In genomic region chr5:89308606-89309040, GRCh38 we compare ENCODE assay signal across 12 cellular contexts.
A peak's percentile ranks its signal among the peaks of the same experiment; 100 is the strongest.
DNase-seq lines count a peak whose midpoint lies in the region; ATAC-seq and TF ChIP-seq lines count a peak whose summit lies in the region.
"Had no signal": no experiment of that assay in that cellular context is flagged by ENCODE, and none has a peak within 500 bp of the region (broad histone marks: within the 10 kb centered on the region; RNA-seq: fewer than 3 reads in every experiment).

No MANE protein-coding gene starts in this region.

- no peak overlapping the region for H3K4me3 Mint-ChIP-seq in CD8-positive, alpha-beta memory T cell
- H3K4me3 Mint-ChIP-seq: activated CD8-positive, alpha-beta T cell treated with anti-CD3 and anti-CD28 coated beads for 36 hours; endodermal cell had no signal

- peaks cover 0 to 5% (median 0%) of the 10 kb centered on the region in 5 donors for H3K9me3 Mint-ChIP-seq in CD8-positive, alpha-beta memory T cell
- H3K9me3 Mint-ChIP-seq: endodermal cell had no signal

- H3K36me3 Mint-ChIP-seq in CD8-positive, alpha-beta memory T cell, result peaks cover 0 to 1% (median 0%) of the 10 kb centered on the region in 3 donors

- H3K9me3 ChIP-seq in OCI-LY3 (ENCODE audit: insufficient read depth, low read length) (no peaks in the 10 kb centered on the region), left lung (no peaks in the 10 kb centered on the region)
- no peaks in the 10 kb centered on the region for H3K9me3 ChIP-seq in CD8-positive, alpha-beta memory T cell (ENCODE audit: low read length)

- CTCF ChIA-PET in CD8-positive, alpha-beta memory T cell (lab: Charles Lee), result no interaction called here

- no peaks in the 10 kb centered on the region for H4K20me1 ChIP-seq in OCI-LY3 (ENCODE audit: insufficient read depth, low read length)
- H4K20me1 ChIP-seq: BLaER1 treated with 17β-estradiol and CSF1 and Interleukin-3, amounts not matched to agents 10 nM and 100 nM had no signal

- no peak for DNase-seq in AG20443 (ENCODE audit: low spot score)
- DNase-seq in left lung, result no peak
- no peak for DNase-seq in stimulated activated CD4-positive, alpha-beta T cell treated with anti-CD3 and anti-CD28 coated beads, Interleukin-4, amount 100 ng/mL, for 1 hour
- DNase-seq in CD8-positive, alpha-beta memory T cell, result no peak
- DNase-seq: activated CD8-positive, alpha-beta T cell treated with anti-CD3 and anti-CD28 coated beads for 36 hours; endodermal cell; NCI-H526 had no signal

- no peaks in the 10 kb centered on the region for H3K27me3 Mint-ChIP-seq in CD8-positive, alpha-beta memory T cell
- H3K27me3 Mint-ChIP-seq: activated CD8-positive, alpha-beta T cell treated with anti-CD3 and anti-CD28 coated beads for 36 hours had no signal

- intact Hi-C loops in left lung (cut with DNase I), result no loop called here

- H3K27ac ChIP-seq in OCI-LY3 (ENCODE audit: low read length) (no peak overlapping the region), left lung (no peak overlapping the region)
- H3K27ac ChIP-seq in CD8-positive, alpha-beta memory T cell (ENCODE audit: low read depth, low read length), result no peak overlapping the region
- H3K27ac ChIP-seq: BLaER1 treated with 17β-estradiol and CSF1 and Interleukin-3, amounts not matched to agents 10 nM and 100 nM had no signal

- H3K27me3 ChIP-seq in OCI-LY3 (ENCODE audit: low read depth, low read length) (no peaks in the 10 kb centered on the region), left lung (no peaks in the 10 kb centered on the region)
- no peaks in the 10 kb centered on the region for H3K27me3 ChIP-seq in CD8-positive, alpha-beta memory T cell (ENCODE audit: insufficient read depth, low read length, poor library complexity, severe bottlenecking)
- H3K27me3 ChIP-seq: BLaER1 treated with 17β-estradiol and CSF1 and Interleukin-3, amounts not matched to agents 10 nM and 100 nM had no signal

- ATAC-seq in GM18517 (IDR thresholded peaks at IDR 0.05; ENCODE audit: unreplicated experiment) (peak; percentile 83), GM21390 (IDR thresholded peaks at IDR 0.05; ENCODE audit: unreplicated experiment) (peak; percentile 90), HG03025 (IDR thresholded peaks at IDR 0.05; ENCODE audit: low FRiP score, unreplicated experiment) (peak; percentile 87), left lung (no peak)
- ATAC-seq: activated CD8-positive, alpha-beta T cell treated with anti-CD3 and anti-CD28 coated beads for 36 hours had no signal

- TF ChIP-seq CTCF in OCI-LY3 (IDR thresholded peaks at IDR 0.05; ENCODE audit: low read depth, low read length), result no peak
- TF ChIP-seq CTCF in left lung (IDR thresholded peaks at IDR 0.05), result no peak

- H3K4me2 ChIP-seq in OCI-LY3 (ENCODE audit: low read length), result no peak overlapping the region; the same call in 1 of the 2 replicates
- H3K4me2 ChIP-seq: BLaER1 treated with 17β-estradiol and CSF1 and Interleukin-3, amounts not matched to agents 10 nM and 100 nM had no signal

- H3K79me2 ChIP-seq in OCI-LY3 (ENCODE audit: low read length), result no peaks in the 10 kb centered on the region

- H3K27ac Mint-ChIP-seq in CD8-positive, alpha-beta memory T cell, result no peak overlapping the region
- H3K27ac Mint-ChIP-seq: activated CD8-positive, alpha-beta T cell treated with anti-CD3 and anti-CD28 coated beads for 36 hours; endodermal cell had no signal

- no peak overlapping the region for H3K9ac ChIP-seq in OCI-LY3 (ENCODE audit: low read length)
- H3K9ac ChIP-seq: BLaER1 treated with 17β-estradiol and CSF1 and Interleukin-3, amounts not matched to agents 10 nM and 100 nM had no signal

- no peak overlapping the region for H3K4me3 ChIP-seq in OCI-LY3 (ENCODE audit: low read length)
- no peak overlapping the region for H3K4me3 ChIP-seq in left lung
- no peak overlapping the region for H3K4me3 ChIP-seq in CD8-positive, alpha-beta memory T cell (ENCODE audit: low read length)
- H3K4me3 ChIP-seq: BLaER1 treated with 17β-estradiol and CSF1 and Interleukin-3, amounts not matched to agents 10 nM and 100 nM had no signal

- no peaks in the 10 kb centered on the region for H3K4me1 Mint-ChIP-seq in CD8-positive, alpha-beta memory T cell

- H3K36me3 ChIP-seq in OCI-LY3 (replicated peaks; ENCODE audit: low read depth, low read length) (no peaks in the 10 kb centered on the region), left lung (no peaks in the 10 kb centered on the region)
- no peaks in the 10 kb centered on the region for H3K36me3 ChIP-seq in CD8-positive, alpha-beta memory T cell (ENCODE audit: insufficient read depth, low read length)
- H3K36me3 ChIP-seq: BLaER1 treated with 17β-estradiol and CSF1 and Interleukin-3, amounts not matched to agents 10 nM and 100 nM had no signal

- peak overlapping the region; percentile 58; the same call in 1 of the 2 replicates for H2AFZ ChIP-seq in OCI-LY3 (ENCODE audit: low read depth, low read length)

- POLR2A ChIA-PET in CD8-positive, alpha-beta memory T cell (lab: Charles Lee), result no interaction called here

- H3K4me1 ChIP-seq in OCI-LY3 (ENCODE audit: low read length) (peaks cover 44% of the 10 kb centered on the region), left lung (peaks cover 0 to 3% of the 10 kb centered on the region in 2 donors)
- no peaks in the 10 kb centered on the region for H3K4me1 ChIP-seq in CD8-positive, alpha-beta memory T cell (ENCODE audit: insufficient read depth, low read length)
